In the genomic region with DNA sequence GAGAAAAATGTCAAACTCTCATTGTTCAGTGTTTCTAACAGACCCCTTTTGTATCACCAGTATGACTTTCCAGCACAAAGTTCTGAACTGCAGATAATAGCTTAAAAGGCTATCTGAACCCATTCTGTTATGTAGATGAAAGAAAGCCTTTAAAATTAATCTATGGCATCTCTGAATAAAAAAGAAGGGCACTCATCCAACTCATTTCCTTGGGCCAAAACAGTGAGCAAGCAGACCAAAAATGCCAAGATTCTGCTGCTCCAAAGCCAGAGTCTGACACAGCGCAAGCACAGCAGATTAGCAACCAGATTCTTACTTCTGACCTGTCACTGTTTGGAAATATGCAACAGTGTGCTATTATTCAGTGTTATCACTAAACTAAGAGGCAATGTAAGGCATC, we compare ENCODE assay signal across 15 cellular contexts. TPM values are rescaled to one million over a fixed set of nuclear protein-coding genes. Genes with fewer than 3 reads are reported as not detected.
DNase-seq lines count a peak whose midpoint lies in the region; ATAC-seq, FAIRE-seq and TF ChIP-seq lines count a peak whose summit lies in the region.
"Had no signal": no experiment of that assay in that cellular context is flagged by ENCODE, and none has a peak within 500 bp of the region (broad histone marks: within the 10 kb centered on the region; RNA-seq: fewer than 3 reads in every experiment).

No MANE protein-coding gene starts in this region.

- H3K9me3 ChIP-seq in fibroblast of lung (ENCODE audit: control insufficient read depth, insufficient read depth, low read depth, low read length) = no peaks in the 10 kb centered on the region
- H3K9me3 ChIP-seq in pancreas = no peaks in the 10 kb centered on the region
- H3K9me3 ChIP-seq: adrenal gland, Peyer's patch had no signal

- no peak overlapping the region for H3K4me3 Mint-ChIP-seq in GM23338

- H3K36me3 ChIP-seq in fibroblast of lung (ENCODE audit: control insufficient read depth, insufficient read depth, low read length) = no peaks in the 10 kb centered on the region
- H3K36me3 ChIP-seq in pancreas = no peaks in the 10 kb centered on the region
- H3K36me3 ChIP-seq in GM23338 (ENCODE audit: insufficient read depth) = no peaks in the 10 kb centered on the region
- H3K36me3 ChIP-seq: adrenal gland, Peyer's patch had no signal

- H3K9me3 Mint-ChIP-seq in GM23338 = no peaks in the 10 kb centered on the region

- DNase-seq in GM03348 (ENCODE audit: low spot score) (peak; percentile 77), SK-MEL-5 (ENCODE audit: low read depth, low spot score) (peak; percentile 92), fibroblast of lung (ENCODE audit: low read depth in 2 of 2) (peak; percentile 85 to 94), pancreas (no peak), GOT3 (lab: John Stamatoyannopoulos, UW) (no peak), HT-29 (ENCODE audit: low spot score) (no peak), GM23338 (ENCODE audit: low spot score) (no peak)
- DNase-seq: COR-L47, MM.1S, NCI-H446, Peyer's patch had no signal

- in situ Hi-C loops in SK-MEL-5 (cut with HindIII; ENCODE audit: low pct_unique_long_range_greater_than_20kb, low sequenced_read_pairs) = no loop called here

- H3F3A ChIP-seq in GM23338 (replicated peaks; ENCODE audit: low read depth) = no peaks in the 10 kb centered on the region

- peaks cover 10% of the 10 kb centered on the region; the same call in 2 of the 3 replicates for H3K4me1 Mint-ChIP-seq in GM23338

- FAIRE-seq in pancreas (lab: Jason Lieb, UNC) = no peak
- FAIRE-seq: TTC549 had no signal

- no peaks in the 10 kb centered on the region for H3K27me3 Mint-ChIP-seq in GM23338 (ENCODE audit: insufficient read depth, low read depth, poor library complexity)

- WGBS in pancreas, 2 donors = 22 to 35% methylated on average over 1 of the region's 1 CpG

- ATAC-seq in pancreas (peak in 3 of 4 donors; percentile 34 to 67 (median 38)), GM23338 (no peak), HG03135 (IDR thresholded peaks at IDR 0.05; ENCODE audit: unreplicated experiment) (no peak)

- H3K4me1 ChIP-seq in fibroblast of lung (ENCODE audit: control insufficient read depth, extremely low read depth, insufficient read depth, low read length) (no peaks in the 10 kb centered on the region), pancreas (peaks cover 8 to 14% (median 9%) of the 10 kb centered on the region in 3 donors), GM23338 (ENCODE audit: insufficient read depth) (no peaks in the 10 kb centered on the region)
- H3K4me1 ChIP-seq: adrenal gland, parathyroid adenoma, Peyer's patch had no signal

- no peak overlapping the region for H3K4me3 ChIP-seq in fibroblast of lung (replicated peaks in 1 of 4; ENCODE audit: control extremely low read depth in 1 of 4, insufficient read depth in 1 of 4, low read depth in 3 of 4, low read length in 4 of 4)
- no peak overlapping the region for H3K4me3 ChIP-seq in pancreas
- no peak overlapping the region for H3K4me3 ChIP-seq in GM23338
- H3K4me3 ChIP-seq: adrenal gland, Peyer's patch had no signal

- H3K36me3 Mint-ChIP-seq in GM23338 (ENCODE audit: low read depth) = no peaks in the 10 kb centered on the region

- H2AFZ ChIP-seq in fibroblast of lung (ENCODE audit: low read length) (no peak overlapping the region), GM23338 (no peak overlapping the region)
- H2AFZ ChIP-seq: parathyroid adenoma had no signal

- H4K20me1 ChIP-seq in fibroblast of lung (ENCODE audit: control insufficient read depth, extremely low read depth, insufficient read depth, low read length) (no peaks in the 10 kb centered on the region), GM23338 (replicated peaks; ENCODE audit: insufficient read depth) (no peaks in the 10 kb centered on the region)

- intact Hi-C loops in pancreas (cut with DNase I) = no loop called here

- H3K4me2 ChIP-seq in fibroblast of lung (ENCODE audit: extremely low read depth, insufficient read depth, low read length) (no peak overlapping the region), GM23338 (no peak overlapping the region)

- peaks cover 1% of the 10 kb centered on the region; the same call in 1 of the 2 replicates for H3K9me2 ChIP-seq in GM23338 (ENCODE audit: insufficient read depth)

- no peak overlapping the region for H3K9ac ChIP-seq in fibroblast of lung (ENCODE audit: insufficient read depth, low read length)
- H3K9ac ChIP-seq: parathyroid adenoma had no signal

- H3K27ac Mint-ChIP-seq in GM23338 = no peak overlapping the region

- H3K27me3 ChIP-seq in fibroblast of lung (ENCODE audit: control insufficient read depth, insufficient read depth, low read length) (no peaks in the 10 kb centered on the region), pancreas (no peaks in the 10 kb centered on the region), GM23338 (ENCODE audit: insufficient read depth) (no peaks in the 10 kb centered on the region)
- H3K27me3 ChIP-seq: adrenal gland, Peyer's patch had no signal

- TF ChIP-seq CTCF in fibroblast of lung (conservative IDR thresholded peaks at IDR 0.05 in 1 of 2, IDR thresholded peaks at IDR 0.05 in 1 of 2; ENCODE audit: low read depth in 1 of 2, low read length in 2 of 2) = no peak
- no peak for TF ChIP-seq CTCF in pancreas (IDR thresholded peaks at IDR 0.05)
- no peak for TF ChIP-seq CTCF in GM23338 (conservative IDR thresholded peaks at IDR 0.05; ENCODE audit: low read depth in 2 of 2)

- H3K27ac ChIP-seq in fibroblast of lung (ENCODE audit: insufficient read depth, low read length) (no peak overlapping the region), pancreas (no peak overlapping the region), GM23338 (ENCODE audit: low read depth) (no peak overlapping the region)
- H3K27ac ChIP-seq: adrenal gland, parathyroid adenoma, Peyer's patch had no signal

- H3K79me2 ChIP-seq in fibroblast of lung (ENCODE audit: control insufficient read depth, insufficient read depth, low read length) (no peaks in the 10 kb centered on the region), GM23338 (replicated peaks; ENCODE audit: insufficient read depth) (no peaks in the 10 kb centered on the region)
- H3K79me2 ChIP-seq: parathyroid adenoma had no signal

RNA-seq across cellular contexts. Expression of a gene that starts 22.6 kb away (rescaled TPM):
- total RNA-seq in SK-MEL-5 (2014; rRNA removed; shearing (Covaris generic)) = 61.5 and 65.3 TPM in 2 replicates
- polyA plus RNA-seq in SK-MEL-5 (2015; cell fraction: cytosol; rRNA removed) = 61.0 and 77.1 TPM in 2 replicates
- polyA plus RNA-seq in SK-MEL-5 (2015; cell fraction: nucleus; rRNA removed) = 67.0 and 101 TPM in 2 replicates
- total RNA-seq in fibroblast of lung (2.6 and 19.8 TPM in 2 replicates), pancreas (10 to 100 TPM; 50.7 to 92.7 (median 58.3) TPM)
- polyA plus RNA-seq in fibroblast of lung (6.4 and 14.9 TPM in 2 replicates), pancreas (10 to 100 TPM; 14.7 to 23.8 TPM), GM23338 (2016; fragmentation: Nextera tagmentation; extraction: Ambion mirVana) (28.6 and 32.9 TPM in 2 replicates)
- 13.9 and 25.3 TPM in 2 replicates for polyA plus RNA-seq in fibroblast of lung (2012)
- 2.5 and 13.6 TPM in 2 replicates for polyA minus RNA-seq in fibroblast of lung (ENCODE audit: low replicate concordance)
- 147 and 155 TPM in 2 replicates for total RNA-seq in HT-29 (2014; rRNA removed; shearing (Covaris generic))
- total RNA-seq in GM23338 (2014; rRNA removed; shearing (Covaris generic)) = 124 and 129 TPM in 2 replicates

Comparison
In these comparisons a context has a peak if more than half of its experiments do, and no peak if none do; other contexts are left out.
1. DNase-seq: peak in GM03348 (single experiment), SK-MEL-5 (single experiment) and fibroblast of lung (2 of 2); none in pancreas (0 of 6), GOT3 (single experiment), HT-29 (single experiment) and GM23338 (single experiment).
2. ATAC-seq: peak in pancreas (3 of 4); none in GM23338 (single experiment) and HG03135 (single experiment).